34 cellular contexts compared by ENCODE assay signal in the genomic region with DNA sequence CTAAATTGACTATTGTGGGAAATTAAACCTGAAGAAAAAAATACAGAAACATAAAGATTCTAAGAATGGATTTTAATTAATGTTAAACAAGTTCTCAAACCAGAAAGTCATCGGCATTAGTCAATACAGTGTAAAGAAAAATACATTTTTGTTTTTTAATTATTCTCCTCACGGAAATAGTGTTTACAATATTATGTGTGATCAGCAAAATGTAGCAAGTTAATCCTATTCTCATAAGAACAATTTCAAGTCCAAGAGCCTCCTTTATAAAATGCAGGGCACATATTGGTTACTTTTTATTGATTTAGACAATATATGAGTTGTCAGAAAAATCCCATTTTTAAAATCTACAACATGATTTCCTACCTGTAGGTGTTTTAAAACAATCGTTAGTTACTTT.
"Had no signal": no experiment of that assay in that cellular context is flagged by ENCODE, and none has a peak within 500 bp of the region (broad histone marks: within the 10 kb centered on the region; RNA-seq: fewer than 3 reads in every experiment).

No MANE protein-coding gene starts in this region.

- H3K4me1 ChIP-seq: adrenal gland, body of pancreas, breast epithelium had no signal

- H3K27ac ChIP-seq: adrenal gland, body of pancreas, brain microvascular endothelial cell, breast epithelium, VCaP had no signal

- FAIRE-seq: astrocyte, TTC549 had no signal

- DNase-seq: activated B cell treated with CpG ODN at 0.5 μM for 24 hours; activated CD4-positive, alpha-beta memory T cell treated with anti-CD3 and anti-CD28 coated beads for 36 hours; activated CD4-positive, alpha-beta T cell treated with anti-CD3 and anti-CD28 coated beads for 4 hours; activated CD4-positive, alpha-beta T cell treated with anti-CD3 and anti-CD28 coated beads, Interleukin-2, amount 10 ng/mL, durations not matched to agents 24 days and 14 days; activated CD4-positive, alpha-beta T cell treated with anti-CD3 and anti-CD28 coated beads, Interleukin-2, amount 50 U/mL, for 1 hour; activated CD4-positive, alpha-beta T cell treated with anti-CD3 and anti-CD28 coated beads, Interleukin-2, amount 50 U/mL, for 4 hours; activated CD4-positive, CD25-positive, alpha-beta regulatory T cell treated with anti-CD3 and anti-CD28 coated beads, Interleukin-2, amount 50 U/mL, for 72 hours; activated CD8-positive, alpha-beta memory T cell treated with anti-CD3 and anti-CD28 coated beads, Interleukin-2, amount 50 U/mL, for 4 hours; activated CD8-positive, alpha-beta T cell treated with anti-CD3 and anti-CD28 coated beads for 36 hours; activated effector memory CD4-positive, alpha-beta T cell treated with anti-CD3 and anti-CD28 coated beads, Interleukin-2, amount 50 U/mL, for 16 hours; activated gamma-delta T cell treated with Interleukin-2 at 50 U/mL for 16 hours; activated naive CD4-positive, alpha-beta T cell; activated naive CD4-positive, alpha-beta T cell treated with anti-CD3 and anti-CD28 coated beads for 36 hours; activated naive CD4-positive, alpha-beta T cell treated with anti-CD3 and anti-CD28 coated beads, Interleukin-2, amount 50 U/mL, for 16 hours; activated naive CD8-positive, alpha-beta T cell treated with anti-CD3 and anti-CD28 coated beads for 36 hours; activated T-cell treated with anti-CD3 and anti-CD28 coated beads for 4 hours; activated T-cell treated with anti-CD3 and anti-CD28 coated beads, Interleukin-2, amount 50 U/mL, for 1 hour; activated T-cell treated with anti-CD3 and anti-CD28 coated beads, Interleukin-2, amount 50 U/mL, for 4 hours; activated T-cell treated with anti-CD3 and anti-CD28 coated beads, Interleukin-2, amount 50 U/mL, for 72 hours; adrenal gland; amniotic stem cell; aorta; body of pancreas; brain microvascular endothelial cell; central memory CD4-positive, alpha-beta T cell; T-helper 1 cell; T-helper 2 cell; T-helper 9 cell had no signal

- H3K9me3 ChIP-seq: adrenal gland, body of pancreas had no signal

- ATAC-seq: activated CD8-positive, alpha-beta T cell treated with anti-CD3 and anti-CD28 coated beads for 36 hours; activated naive CD4-positive, alpha-beta T cell treated with anti-CD3 and anti-CD28 coated beads, Interleukin-2, amount 50 U/mL, for 72 hours; activated T-cell treated with anti-CD3 and anti-CD28 coated beads, Interleukin-2, amount 50 U/mL, for 4 hours; activated T-cell treated with anti-CD3 and anti-CD28 coated beads, Interleukin-2, amount 50 U/mL, for 72 hours; activated T-helper 17 cell treated with anti-CD3 and anti-CD28 coated beads, Interleukin-2, amount 50 U/mL, for 72 hours; body of pancreas had no signal

- H3K4me3 ChIP-seq: adrenal gland, body of pancreas, breast epithelium had no signal
